Comparison of ENCODE assay signal across 25 cellular contexts in genomic region chr18:49527631-49528327, GRCh38. TPM values are rescaled to one million over a fixed set of nuclear protein-coding genes. Genes with fewer than 3 reads are reported as not detected.
A peak's percentile ranks its signal among the peaks of the same experiment; 100 is the strongest.
DNase-seq lines count a peak whose midpoint lies in the region; ATAC-seq, FAIRE-seq and TF ChIP-seq lines count a peak whose summit lies in the region.
"Had no signal": no experiment of that assay in that cellular context is flagged by ENCODE, and none has a peak within 500 bp of the region (broad histone marks: within the 10 kb centered on the region; RNA-seq: fewer than 3 reads in every experiment).

No MANE protein-coding gene starts in this region.

- CTCF ChIA-PET in HCT116 (lab: Charles Lee): no interaction called here

- DNase-seq in DMS53 (lab: John Stamatoyannopoulos, UW): peak; percentile 31
- no peak for DNase-seq in DMS53 treated with DMSO at 0.1 percent for 48 hours (lab: John Stamatoyannopoulos, UW; ENCODE audit: unreplicated experiment)
- DNase-seq in HCT116 (ENCODE audit: low read depth, low spot score): no peak
- peak; percentile 50 to 68 for DNase-seq in SJSA1 (ENCODE audit: low read depth in 1 of 2, low spot score in 2 of 2)
- DNase-seq in ureter (ENCODE audit: low spot score): peak; percentile 8
- DNase-seq in RCC 7860 (ENCODE audit: low spot score): no peak
- DNase-seq: BE2C; CD8-positive, alpha-beta memory T cell; DMS153; H7; NCI-H1048; NCI-H1417; NCI-H187; NCI-H2081 treated with DMSO at 0.1 percent for 48 hours; NCI-H446; NCI-H524 treated with DMSO at 0.1 percent for 48 hours; NCI-H774; PC-3; SJCRH30; T-helper 1 cell had no signal

- H3K27me3 ChIP-seq in HCT116 (ENCODE audit: insufficient read depth, low read length) (no peaks in the 10 kb centered on the region), SJSA1 (replicated peaks) (no peaks in the 10 kb centered on the region)
- H3K27me3 ChIP-seq: BE2C, SJCRH30 had no signal

- TF ChIP-seq CTCF in HCT116 (IDR thresholded peaks at IDR 0.05 in 2 of 3, conservative IDR thresholded peaks at IDR 0.05 in 1 of 3; ENCODE audit: borderline replicate concordance in 1 of 3, insufficient read depth in 1 of 3, low read depth in 2 of 3, low read length in 2 of 3): no peak

- no peak for TF ChIP-seq POLR2A in HCT116 (IDR thresholded peaks at IDR 0.05; ENCODE audit: borderline replicate concordance, extremely low read depth, insufficient read depth, insufficient read length)

- RAD21 ChIA-PET in HCT116 (lab: Charles Lee; ENCODE audit: low non-redundant PET in 1 of 2, low total read pairs in 2 of 2, uncharacterized antibody in 2 of 2, unreplicated experiment in 2 of 2): no interaction called here

- H3K36me3 ChIP-seq in HCT116 (ENCODE audit: control insufficient read depth in 1 of 2, insufficient read depth in 2 of 2, low read length in 2 of 2) (no peaks in the 10 kb centered on the region), SJSA1 (no peaks in the 10 kb centered on the region)
- H3K36me3 ChIP-seq: BE2C, SJCRH30 had no signal

- ATAC-seq in HCT116: no peak
- ATAC-seq in HG03439 (IDR thresholded peaks at IDR 0.05; ENCODE audit: unreplicated experiment): no peak
- ATAC-seq: PC-3, Right ventricle myocardium inferior had no signal

- BruUV-seq in HCT116 (replicated peaks; lab: Mats Ljungman, UMichigan): no TSS peak

- H4K20me1 ChIP-seq in HCT116 (ENCODE audit: insufficient read depth): no peaks in the 10 kb centered on the region

- H3K9ac ChIP-seq in HCT116 (ENCODE audit: low read length): no peak overlapping the region

- H3K4me3 ChIP-seq in HCT116 (replicated peaks in 1 of 2; ENCODE audit: low read depth in 1 of 2, low read length in 2 of 2): no peak overlapping the region
- no peak overlapping the region for H3K4me3 ChIP-seq in SJSA1
- H3K4me3 ChIP-seq: SJCRH30 had no signal

- H3K9me2 ChIP-seq in HCT116 (ENCODE audit: insufficient read depth): no peaks in the 10 kb centered on the region

- H3K9me3 ChIP-seq in HCT116 (ENCODE audit: control insufficient read depth in 1 of 2, insufficient read depth in 1 of 2, low read depth in 1 of 2, low read length in 2 of 2): no peaks in the 10 kb centered on the region
- no peaks in the 10 kb centered on the region for H3K9me3 ChIP-seq in SJSA1 (replicated peaks)
- H3K9me3 ChIP-seq: BE2C, SJCRH30 had no signal

- H3K4me1 ChIP-seq in HCT116 (ENCODE audit: control insufficient read depth in 1 of 2, insufficient read depth in 2 of 2, low read length in 2 of 2): no peaks in the 10 kb centered on the region; a peak in 1 of 4 replicates
- peaks cover 45% of the 10 kb centered on the region for H3K4me1 ChIP-seq in SJSA1 (replicated peaks)
- H3K4me1 ChIP-seq: BE2C, SJCRH30 had no signal

- FAIRE-seq in RCC 7860 (lab: Jason Lieb, UNC): no peak

- peak overlapping the region; percentile 78 for H2AFZ ChIP-seq in HCT116 (ENCODE audit: low read depth, low read length, poor library complexity, severe bottlenecking)

- POLR2A ChIA-PET in HCT116 (lab: Charles Lee): interaction anchor here (0.6 to 0.8 kb wide), 2 partner anchors 68 to 202 kb away, joined by 3 read pairs; no protein-coding TSS in a partner anchor

- H3K27ac ChIP-seq in HCT116 (ENCODE audit: low read depth, low read length) (no peak overlapping the region), SJSA1 (peak overlapping the region; percentile 65)
- H3K27ac ChIP-seq: 22Rv1, SJCRH30 had no signal

- H3K79me2 ChIP-seq in HCT116 (ENCODE audit: insufficient read depth, low read length): no peaks in the 10 kb centered on the region

- intact Hi-C loops in HCT116 (cut with micrococcal nuclease): no loop called here

- no peak overlapping the region for H3K4me2 ChIP-seq in HCT116 (ENCODE audit: low read length)

- no peak for TF ChIP-seq RAD21 in HCT116 (IDR thresholded peaks at IDR 0.05; ENCODE audit: low read depth)

TF ChIP-seq in HCT116, 20 proteins besides CTCF, POLR2A, EP300 and RAD21:
- no peak for TF ChIP-seq SIN3A (IDR thresholded peaks at IDR 0.05; ENCODE audit: low read depth)

RNA-seq across cellular contexts. Expression of gene LIPG, which starts 34.1 kb away (rescaled TPM):
- total RNA-seq in HCT116 (2021; ENCODE audit: unreplicated experiment) (2.6 TPM), ureter (6.2 TPM)
- 3.6 and 4.1 TPM in 2 replicates for polyA plus RNA-seq in HCT116 (2012)
- total RNA-seq in SJSA1 (2014; rRNA removed; shearing (Covaris generic)): 2.0 and 2.2 TPM in 2 replicates
- total RNA-seq: CD8-positive, alpha-beta memory T cell; Right ventricle myocardium inferior had no signal
- polyA plus RNA-seq: CD14-positive monocyte; CD8-positive, alpha-beta memory T cell; IgD-negative memory B cell had no signal

RNA-seq across cellular contexts. Expression of gene RPL17, which starts 35.5 kb away (rescaled TPM):
- total RNA-seq in HCT116 (2021; ENCODE audit: unreplicated experiment): 2,373 TPM
- polyA plus RNA-seq in HCT116 (2012): 3,743 and 4,174 TPM in 2 replicates
- total RNA-seq in SJSA1 (2014; rRNA removed; shearing (Covaris generic)): 1,692 and 3,138 TPM in 2 replicates
- total RNA-seq in ureter: 1,759 TPM

RNA-seq across cellular contexts. Expression of gene C18orf32, which starts 40.7 kb away (rescaled TPM):
- total RNA-seq in HCT116 (2021; ENCODE audit: unreplicated experiment) (35.0 TPM), ureter (37.9 TPM)
- 6.3 and 9.9 TPM in 2 replicates for polyA plus RNA-seq in HCT116 (2012)
- total RNA-seq in SJSA1 (2014; rRNA removed; shearing (Covaris generic)): 49.3 and 58.4 TPM in 2 replicates

Comparison
In these comparisons a context has a peak if more than half of its experiments do, and no peak if none do; other contexts are left out.
1. DNase-seq: peak in DMS53 (single experiment), SJSA1 (2 of 2) and ureter (single experiment); none in DMS53 treated with DMSO at 0.1 percent for 48 hours (single experiment), HCT116 (single experiment) and RCC 7860 (single experiment).